31 cellular contexts compared by ENCODE assay signal in genomic region chr5:148029131-148029530, GRCh38.
"Had no signal": no experiment of that assay in that cellular context is flagged by ENCODE, and none has a peak within 500 bp of the region (broad histone marks: within the 10 kb centered on the region; RNA-seq: fewer than 3 reads in every experiment).

No MANE protein-coding gene starts in this region.

- H3K9me3 ChIP-seq: adrenal gland, body of pancreas, breast epithelium had no signal

- DNase-seq: activated B cell treated with CpG ODN at 0.5 μM for 24 hours; activated CD4-positive, alpha-beta memory T cell treated with anti-CD3 and anti-CD28 coated beads for 36 hours; activated CD4-positive, alpha-beta T cell treated with anti-CD3 and anti-CD28 coated beads for 4 hours; activated CD4-positive, alpha-beta T cell treated with anti-CD3 and anti-CD28 coated beads, Interleukin-2, amount 10 ng/mL, durations not matched to agents 24 days and 14 days; activated CD4-positive, alpha-beta T cell treated with anti-CD3 and anti-CD28 coated beads, Interleukin-2, amount 50 U/mL, for 1 hour; activated CD4-positive, alpha-beta T cell treated with anti-CD3 and anti-CD28 coated beads, Interleukin-2, amount 50 U/mL, for 4 hours; activated CD4-positive, CD25-positive, alpha-beta regulatory T cell treated with anti-CD3 and anti-CD28 coated beads, Interleukin-2, amount 50 U/mL, for 72 hours; activated CD8-positive, alpha-beta memory T cell treated with anti-CD3 and anti-CD28 coated beads, Interleukin-2, amount 50 U/mL, for 4 hours; activated CD8-positive, alpha-beta T cell treated with anti-CD3 and anti-CD28 coated beads for 36 hours; activated effector memory CD4-positive, alpha-beta T cell treated with anti-CD3 and anti-CD28 coated beads, Interleukin-2, amount 50 U/mL, for 16 hours; activated gamma-delta T cell treated with Interleukin-2 at 50 U/mL for 16 hours; activated naive CD4-positive, alpha-beta T cell; activated naive CD4-positive, alpha-beta T cell treated with anti-CD3 and anti-CD28 coated beads for 36 hours; activated naive CD4-positive, alpha-beta T cell treated with anti-CD3 and anti-CD28 coated beads, Interleukin-2, amount 50 U/mL, for 16 hours; activated naive CD8-positive, alpha-beta T cell treated with anti-CD3 and anti-CD28 coated beads for 36 hours; activated T-cell treated with anti-CD3 and anti-CD28 coated beads for 4 hours; activated T-cell treated with anti-CD3 and anti-CD28 coated beads, Interleukin-2, amount 50 U/mL, for 1 hour; activated T-cell treated with anti-CD3 and anti-CD28 coated beads, Interleukin-2, amount 50 U/mL, for 4 hours; activated T-cell treated with anti-CD3 and anti-CD28 coated beads, Interleukin-2, amount 50 U/mL, for 72 hours; adrenal gland; amniotic stem cell; aorta; body of pancreas; brain microvascular endothelial cell; central memory CD4-positive, alpha-beta T cell; T-helper 17 cell; T-helper 9 cell had no signal

- ATAC-seq: activated CD8-positive, alpha-beta T cell treated with anti-CD3 and anti-CD28 coated beads for 36 hours; activated naive CD4-positive, alpha-beta T cell treated with anti-CD3 and anti-CD28 coated beads, Interleukin-2, amount 50 U/mL, for 72 hours; activated T-cell treated with anti-CD3 and anti-CD28 coated beads, Interleukin-2, amount 50 U/mL, for 4 hours; activated T-cell treated with anti-CD3 and anti-CD28 coated beads, Interleukin-2, amount 50 U/mL, for 72 hours; activated T-helper 17 cell treated with anti-CD3 and anti-CD28 coated beads, Interleukin-2, amount 50 U/mL, for 72 hours; body of pancreas; T-helper 17 cell had no signal

- H3K27me3 ChIP-seq: adrenal gland, body of pancreas, brain microvascular endothelial cell, breast epithelium had no signal

- H3K4me3 ChIP-seq: adrenal gland, body of pancreas, breast epithelium had no signal

- H3K27ac ChIP-seq: adrenal gland, body of pancreas, brain microvascular endothelial cell, breast epithelium, VCaP had no signal

- H3K4me1 ChIP-seq: body of pancreas, breast epithelium had no signal

- H3K36me3 ChIP-seq: adrenal gland, brain microvascular endothelial cell, breast epithelium had no signal
